In genomic region chr16:87185313-87185712, GRCh38 we compare ENCODE assay signal across 23 cellular contexts.
A peak's percentile ranks its signal among the peaks of the same experiment; 100 is the strongest.
DNase-seq lines count a peak whose midpoint lies in the region; ATAC-seq and TF ChIP-seq lines count a peak whose summit lies in the region.
"Had no signal": no experiment of that assay in that cellular context is flagged by ENCODE, and none has a peak within 500 bp of the region (broad histone marks: within the 10 kb centered on the region; RNA-seq: fewer than 3 reads in every experiment).

No MANE protein-coding gene starts in this region.

- H3K9ac ChIP-seq in IMR-90 (ENCODE audit: low read depth, low read length): no peak overlapping the region
- H3K9ac ChIP-seq: BLaER1 had no signal

- no peak overlapping the region for H3K27ac Mint-ChIP-seq in osteocyte (ENCODE audit: unreplicated experiment)
- H3K27ac Mint-ChIP-seq: activated T-cell treated with anti-CD3 and anti-CD28 coated beads, Interleukin-2, amount 50 U/mL, for 24 hours had no signal

- H4K5ac ChIP-seq in IMR-90 (ENCODE audit: low read depth, low read length): no peak overlapping the region

- no peak overlapping the region for H2BK5ac ChIP-seq in IMR-90 (ENCODE audit: low read depth, low read length, poor library complexity, severe bottlenecking)

- H2BK15ac ChIP-seq in IMR-90 (ENCODE audit: low read depth, low read length): no peak overlapping the region

- no peaks in the 10 kb centered on the region for H4K20me1 ChIP-seq in IMR-90 (ENCODE audit: insufficient read depth, low read length)
- H4K20me1 ChIP-seq: BLaER1 had no signal

- H3K18ac ChIP-seq in IMR-90 (ENCODE audit: low read depth, low read length): no peak overlapping the region

- dilution Hi-C loops in IMR-90 (cut with HindIII; ENCODE audit: low sequenced_read_pairs, unreplicated experiment): no loop called here

- intact Hi-C loops in IMR-90 (cut with micrococcal nuclease): no loop called here

- peaks cover 15% of the 10 kb centered on the region for H3K9me3 ChIP-seq in IMR-90 (ENCODE audit: control insufficient read depth, insufficient read depth, low read length)

- H3K9me1 ChIP-seq in IMR-90 (ENCODE audit: insufficient read depth, low read length): peaks cover 3% of the 10 kb centered on the region; the same call in 1 of the 2 replicates

- no peak overlapping the region for H3K4ac ChIP-seq in IMR-90 (ENCODE audit: low read depth, low read length)

- H3K4me3 ChIP-seq in IMR-90 (ENCODE audit: insufficient read depth, low read depth, low read length): no peak overlapping the region
- H3K4me3 ChIP-seq in brain microvascular endothelial cell (ENCODE audit: low read depth, low read length): no peak overlapping the region
- H3K4me3 ChIP-seq: BLaER1, cardiac muscle cell, smooth muscle cell, upper lobe of left lung had no signal

- TF ChIP-seq CTCF in IMR-90 (conservative IDR thresholded peaks at IDR 0.05; ENCODE audit: low read depth, low read length): 0 out of 2 replicates have a peak, but pooled peaks have one; percentile 6
- peak; percentile 39 for TF ChIP-seq CTCF in brain microvascular endothelial cell (IDR thresholded peaks at IDR 0.05; ENCODE audit: low read depth, low read length, missing control alignments)
- peak; percentile 28 for TF ChIP-seq CTCF in osteocyte (IDR thresholded peaks at IDR 0.05)
- TF ChIP-seq CTCF in GM13977 (IDR thresholded peaks at IDR 0.05; ENCODE audit: extremely low read depth, insufficient read depth, missing control alignments): no peak

- no peak overlapping the region for H3K56ac ChIP-seq in IMR-90 (ENCODE audit: extremely low read depth, insufficient read depth, low read length)

- H2AK9ac ChIP-seq in IMR-90 (replicated peaks; ENCODE audit: low read depth, low read length, poor library complexity): no peak overlapping the region

- H3K4me2 ChIP-seq in IMR-90 (ENCODE audit: low read depth, low read length): no peak overlapping the region
- H3K4me2 ChIP-seq: BLaER1, smooth muscle cell had no signal

- no peak overlapping the region for H2AK5ac ChIP-seq in IMR-90 (ENCODE audit: low read depth, low read length)

- no CpG with 5 or more reads among the region's 8 CpGs for WGBS in IMR-90 (ENCODE audit: extremely low coverage in 2 of 2, insufficient read length in 1 of 2), 2 experiments

- no peak overlapping the region for H4K8ac ChIP-seq in IMR-90 (ENCODE audit: low read depth in 2 of 2, low read length in 2 of 2)

- peak; percentile 8; the same call in 1 of the 2 replicates for TF ChIP-seq RAD21 in IMR-90 (IDR thresholded peaks at IDR 0.05; ENCODE audit: low read length)

- H2BK120ac ChIP-seq in IMR-90 (ENCODE audit: low read depth, low read length): no peak overlapping the region

- CTCF ChIA-PET in IMR-90 (lab: Yijun Ruan, JAX): no interaction called here

- H2AFZ ChIP-seq in IMR-90 (replicated peaks; ENCODE audit: low read length, poor library complexity): no peak overlapping the region

- H3K27me3 Mint-ChIP-seq in osteocyte (ENCODE audit: unreplicated experiment): no peaks in the 10 kb centered on the region
- H3K27me3 Mint-ChIP-seq: IgD-negative memory B cell had no signal

- TF ChIP-seq POLR2A in IMR-90 (IDR thresholded peaks at IDR 0.05; ENCODE audit: low read depth, low read length): no peak

- H3K36me3 ChIP-seq in IMR-90 (ENCODE audit: control insufficient read depth, insufficient read depth, low read length) (no peaks in the 10 kb centered on the region), brain microvascular endothelial cell (replicated peaks) (no peaks in the 10 kb centered on the region)
- H3K36me3 ChIP-seq: BLaER1, cardiac muscle cell, upper lobe of left lung had no signal

- ATAC-seq in IMR-90 (ENCODE audit: low read depth) (no peak), GM21360 (IDR thresholded peaks at IDR 0.05; ENCODE audit: unreplicated experiment) (no peak), GM18909 (IDR thresholded peaks at IDR 0.05; ENCODE audit: poor library complexity, unreplicated experiment) (no peak)

- H3K27ac ChIP-seq in IMR-90 (ENCODE audit: insufficient read depth, low read length) (no peak overlapping the region), brain microvascular endothelial cell (no peak overlapping the region)
- H3K27ac ChIP-seq: 22Rv1, BLaER1, cardiac muscle cell, upper lobe of left lung had no signal

- H3K27me3 ChIP-seq in IMR-90 (ENCODE audit: control insufficient read depth, insufficient read depth, low read length) (no peaks in the 10 kb centered on the region; the same call in 1 of the 2 replicates), brain microvascular endothelial cell (replicated peaks) (no peaks in the 10 kb centered on the region)
- H3K27me3 ChIP-seq: BLaER1, cardiac muscle cell, upper lobe of left lung had no signal

- DNase-seq in DMS 273 (lab: John Stamatoyannopoulos, UW; ENCODE audit: unreplicated experiment) (peak; percentile 43), DMS 273 treated with DMSO at 0.1 percent for 48 hours (lab: John Stamatoyannopoulos, UW) (no peak), IMR-90 (no peak), brain microvascular endothelial cell (no peak), osteocyte (ENCODE audit: extremely low spot score, unreplicated experiment) (no peak), GM13977 (ENCODE audit: low spot score) (no peak)
- DNase-seq: activated CD4-positive, alpha-beta T cell treated with anti-CD3 and anti-CD28 coated beads for 48 hours; activated naive CD4-positive, alpha-beta T cell treated with Interleukin-2 at 50 U/mL for 16 hours; activated T-cell treated with anti-CD3 and anti-CD28 coated beads, Interleukin-2, amount 50 U/mL, for 24 hours; amniotic stem cell; mammary epithelial cell; NCI-H1417 treated with DMSO at 0.1 percent for 48 hours; NCI-H2081 treated with DMSO at 0.1 percent for 48 hours; NCI-H524 treated with DMSO at 0.1 percent for 48 hours; stimulated activated CD4-positive, alpha-beta T cell treated with anti-CD3 and anti-CD28 coated beads, Interleukin-2, amount 100 ng/mL, for 24 hours had no signal

- no peak overlapping the region for H3K23ac ChIP-seq in IMR-90 (ENCODE audit: low read depth, low read length)

- no TSS peak for BruUV-seq in IMR-90 (replicated peaks; lab: Mats Ljungman, UMichigan)

- no peak overlapping the region for H4K91ac ChIP-seq in IMR-90 (ENCODE audit: insufficient read depth, low read depth, low read length)

- H3K4me1 Mint-ChIP-seq in osteocyte (ENCODE audit: unreplicated experiment): peaks cover 42% of the 10 kb centered on the region

- H3K14ac ChIP-seq in IMR-90 (replicated peaks; ENCODE audit: low read depth, low read length): no peak overlapping the region

- H3K36me3 Mint-ChIP-seq in osteocyte (ENCODE audit: unreplicated experiment): no peaks in the 10 kb centered on the region
- H3K36me3 Mint-ChIP-seq: IgD-negative memory B cell had no signal

- POLR2A ChIA-PET in IMR-90 (lab: Charles Lee; ENCODE audit: unreplicated experiment): no interaction called here

- no peaks in the 10 kb centered on the region; the same call in 1 of the 2 replicates for H3K4me1 ChIP-seq in IMR-90 (ENCODE audit: control insufficient read depth, insufficient read depth, low read length)
- H3K4me1 ChIP-seq: BLaER1, upper lobe of left lung had no signal

- in situ Hi-C loops in IMR-90 (cut with MboI; ENCODE audit: low sequenced_read_pairs): no loop called here
- in situ Hi-C loops in brain microvascular endothelial cell (cut with HindIII; ENCODE audit: low pct_ligation_motif_present, low sequenced_read_pairs): no loop called here
- in situ Hi-C loops in GM13977 (cut with MboI; ENCODE audit: low pct_unique_long_range_greater_than_20kb, low sequenced_read_pairs, unreplicated experiment): no loop called here

- no peaks in the 10 kb centered on the region for H3K9me3 Mint-ChIP-seq in osteocyte (ENCODE audit: unreplicated experiment)

- no peak overlapping the region for H3K4me3 Mint-ChIP-seq in osteocyte (ENCODE audit: unreplicated experiment)
- H3K4me3 Mint-ChIP-seq: activated T-cell treated with anti-CD3 and anti-CD28 coated beads, Interleukin-2, amount 50 U/mL, for 24 hours; IgD-negative memory B cell had no signal

- H2BK20ac ChIP-seq in IMR-90 (ENCODE audit: low read depth, low read length): no peak overlapping the region

- no peaks in the 10 kb centered on the region for H3K79me1 ChIP-seq in IMR-90 (ENCODE audit: low read depth in 1 of 2, low read length in 2 of 2)

TF ChIP-seq in IMR-90, 13 proteins besides CTCF, POLR2A, EP300 and RAD21:
- TF ChIP-seq MAFK (IDR thresholded peaks at IDR 0.05; ENCODE audit: low read depth, low read length): no peak
- no peak for TF ChIP-seq MAZ (IDR thresholded peaks at IDR 0.05; ENCODE audit: borderline replicate concordance, low read depth, low read length)
- TF ChIP-seq FOS (IDR thresholded peaks at IDR 0.05; ENCODE audit: low read depth, low read length): no peak
- no peak for TF ChIP-seq ELK1 (IDR thresholded peaks at IDR 0.05; ENCODE audit: borderline replicate concordance, low read depth, low read length)
- TF ChIP-seq, protein P1, sequence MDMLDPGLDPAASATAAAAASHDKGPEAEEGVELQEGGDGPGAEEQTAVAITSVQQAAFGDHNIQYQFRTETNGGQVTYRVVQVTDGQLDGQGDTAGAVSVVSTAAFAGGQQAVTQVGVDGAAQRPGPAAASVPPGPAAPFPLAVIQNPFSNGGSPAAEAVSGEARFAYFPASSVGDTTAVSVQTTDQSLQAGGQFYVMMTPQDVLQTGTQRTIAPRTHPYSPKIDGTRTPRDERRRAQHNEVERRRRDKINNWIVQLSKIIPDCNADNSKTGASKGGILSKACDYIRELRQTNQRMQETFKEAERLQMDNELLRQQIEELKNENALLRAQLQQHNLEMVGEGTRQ (IDR thresholded peaks at IDR 0.05; ENCODE audit: low read depth, low read length): no peak
- TF ChIP-seq CHD1 (IDR thresholded peaks at IDR 0.05; ENCODE audit: low read depth, low read length): no peak
- no peak for TF ChIP-seq NFE2L2 (IDR thresholded peaks at IDR 0.05; ENCODE audit: low read depth, low read length)
- no peak for TF ChIP-seq RCOR1 (IDR thresholded peaks at IDR 0.05; ENCODE audit: insufficient replicate concordance, low read length)
- no peak for TF ChIP-seq MXI1 (IDR thresholded peaks at IDR 0.05; ENCODE audit: borderline replicate concordance, low read depth, low read length)
TF ChIP-seq in IMR-90: peak in this region for 0.
